ENCODE assay signal across 16 cellular contexts in genomic region chr7:34158311-34158710, GRCh38.
A peak's percentile ranks its signal among the peaks of the same experiment; 100 is the strongest.
DNase-seq lines count a peak whose midpoint lies in the region; ATAC-seq and TF ChIP-seq lines count a peak whose summit lies in the region.
"Had no signal": no experiment of that assay in that cellular context is flagged by ENCODE, and none has a peak within 500 bp of the region (broad histone marks: within the 10 kb centered on the region; RNA-seq: fewer than 3 reads in every experiment).

No MANE protein-coding gene starts in this region.

- H2BK15ac ChIP-seq in mesenchymal stem cell (ENCODE audit: low read depth, poor library complexity, severe bottlenecking) = no peak overlapping the region

- no peak for ATAC-seq in GM21367 (IDR thresholded peaks at IDR 0.05; ENCODE audit: unreplicated experiment)
- ATAC-seq in effector memory CD8-positive, alpha-beta T cell (replicated peaks) = no peak
- ATAC-seq: K562; stimulated activated effector memory CD8-positive, alpha-beta T cell treated with anti-CD3 and anti-CD28 coated beads, Interleukin-12 subunit alpha, Interleukin-12 subunit beta, amount 100 ng/mL, for 72 hours had no signal

- H3K9me3 ChIP-seq in mesenchymal stem cell (ENCODE audit: control insufficient read depth, low read length) (no peaks in the 10 kb centered on the region), tibial nerve (no peaks in the 10 kb centered on the region)
- H3K9me3 ChIP-seq: BLaER1, spleen had no signal

- peak; percentile 8 for DNase-seq in NCI-H2196 (lab: John Stamatoyannopoulos, UW; ENCODE audit: unreplicated experiment)
- DNase-seq in NCI-H2196 treated with DMSO at 0.1 percent for 48 hours (lab: John Stamatoyannopoulos, UW; ENCODE audit: unreplicated experiment) = no peak
- peak; percentile 35 for DNase-seq in fibroblast of pulmonary artery (ENCODE audit: low read depth)
- DNase-seq in mesenchymal stem cell = peak; percentile 32
- peak; percentile 30 to 45 for DNase-seq in tibial nerve (ENCODE audit: low spot score in 2 of 2)
- no peak for DNase-seq in effector memory CD8-positive, alpha-beta T cell
- DNase-seq in immature natural killer cell = no peak
- DNase-seq: activated effector memory CD4-positive, alpha-beta T cell treated with anti-CD3 and anti-CD28 coated beads, Interleukin-2, amount 50 U/mL, for 16 hours; amniotic stem cell; DMS153; NCI-H1092; spleen had no signal

- peak in 1 of 2 donors; percentile 65 for TF ChIP-seq EP300 in tibial nerve (IDR thresholded peaks at IDR 0.05)

- H3K9ac ChIP-seq in mesenchymal stem cell (ENCODE audit: low read length) = no peak overlapping the region
- H3K9ac ChIP-seq: BLaER1 had no signal

- TF ChIP-seq CTCF in fibroblast of pulmonary artery (IDR thresholded peaks at IDR 0.05; ENCODE audit: low read length, missing control alignments) (no peak), tibial nerve (IDR thresholded peaks at IDR 0.05) (no peak)

- no peak for TF ChIP-seq POLR2A in tibial nerve (IDR thresholded peaks at IDR 0.05)

- H3K23ac ChIP-seq in mesenchymal stem cell (ENCODE audit: low read length in 2 of 2) = no peak overlapping the region

- H2BK120ac ChIP-seq in mesenchymal stem cell (ENCODE audit: low read depth, low read length) = no peak overlapping the region

- H2BK5ac ChIP-seq in mesenchymal stem cell (ENCODE audit: low read depth, low read length, poor library complexity, severe bottlenecking) = no peak overlapping the region

- H3K27me3 ChIP-seq in mesenchymal stem cell (ENCODE audit: control insufficient read depth in 1 of 2, insufficient read depth in 1 of 2, low read length in 2 of 2) = no peaks in the 10 kb centered on the region
- no peaks in the 10 kb centered on the region for H3K27me3 ChIP-seq in tibial nerve
- H3K27me3 ChIP-seq: BLaER1, spleen had no signal

- H3K9me3 Mint-ChIP-seq in effector memory CD8-positive, alpha-beta T cell = peaks cover 0 to 2% of the 10 kb centered on the region in 2 donors
- H3K9me3 Mint-ChIP-seq in immature natural killer cell = peaks cover 0 to 4% (median 0%) of the 10 kb centered on the region in 6 donors
- H3K9me3 Mint-ChIP-seq: stimulated activated effector memory CD8-positive, alpha-beta T cell treated with anti-CD3 and anti-CD28 coated beads, Interleukin-12 subunit alpha, Interleukin-12 subunit beta, amount 100 ng/mL, for 72 hours had no signal

- no peaks in the 10 kb centered on the region for H3K36me3 Mint-ChIP-seq in effector memory CD8-positive, alpha-beta T cell (ENCODE audit: insufficient read depth)
- H3K36me3 Mint-ChIP-seq in immature natural killer cell = no peaks in the 10 kb centered on the region
- H3K36me3 Mint-ChIP-seq: stimulated activated effector memory CD8-positive, alpha-beta T cell treated with anti-CD3 and anti-CD28 coated beads, Interleukin-12 subunit alpha, Interleukin-12 subunit beta, amount 100 ng/mL, for 72 hours had no signal

- H3K4me3 Mint-ChIP-seq in effector memory CD8-positive, alpha-beta T cell = no peak overlapping the region
- no peak overlapping the region for H3K4me3 Mint-ChIP-seq in immature natural killer cell
- H3K4me3 Mint-ChIP-seq: stimulated activated effector memory CD8-positive, alpha-beta T cell treated with anti-CD3 and anti-CD28 coated beads, Interleukin-12 subunit alpha, Interleukin-12 subunit beta, amount 100 ng/mL, for 72 hours had no signal

- no peak overlapping the region for H4K91ac ChIP-seq in mesenchymal stem cell (ENCODE audit: low read length)

- no peaks in the 10 kb centered on the region for H3K27me3 Mint-ChIP-seq in effector memory CD8-positive, alpha-beta T cell
- H3K27me3 Mint-ChIP-seq in immature natural killer cell (ENCODE audit: low read depth in 3 of 3) = peaks cover 0 to 5% (median 2%) of the 10 kb centered on the region in 3 donors

- no peaks in the 10 kb centered on the region for H3K4me1 Mint-ChIP-seq in effector memory CD8-positive, alpha-beta T cell (ENCODE audit: low read depth in 2 of 2)
- H3K4me1 Mint-ChIP-seq in immature natural killer cell = no peaks in the 10 kb centered on the region
- H3K4me1 Mint-ChIP-seq: stimulated activated effector memory CD8-positive, alpha-beta T cell treated with anti-CD3 and anti-CD28 coated beads, Interleukin-12 subunit alpha, Interleukin-12 subunit beta, amount 100 ng/mL, for 72 hours had no signal

- H3K4me1 ChIP-seq in mesenchymal stem cell (ENCODE audit: control insufficient read depth, insufficient read depth, low read depth, low read length) (no peaks in the 10 kb centered on the region), tibial nerve (no peaks in the 10 kb centered on the region)
- H3K4me1 ChIP-seq: BLaER1, spleen had no signal

- no peak overlapping the region for H3K4me2 ChIP-seq in mesenchymal stem cell (ENCODE audit: low read length, poor library complexity, severe bottlenecking)
- H3K4me2 ChIP-seq: BLaER1 had no signal

- no peak overlapping the region for H2AFZ ChIP-seq in mesenchymal stem cell (ENCODE audit: low read depth, low read length)

- no peak overlapping the region for H3K27ac Mint-ChIP-seq in effector memory CD8-positive, alpha-beta T cell
- H3K27ac Mint-ChIP-seq in immature natural killer cell = no peak overlapping the region
- H3K27ac Mint-ChIP-seq: stimulated activated effector memory CD8-positive, alpha-beta T cell treated with anti-CD3 and anti-CD28 coated beads, Interleukin-12 subunit alpha, Interleukin-12 subunit beta, amount 100 ng/mL, for 72 hours had no signal

- H3K18ac ChIP-seq in mesenchymal stem cell (ENCODE audit: low read depth in 1 of 2, low read length in 2 of 2) = no peak overlapping the region

- no peaks in the 10 kb centered on the region for H3K79me1 ChIP-seq in mesenchymal stem cell (replicated peaks; ENCODE audit: low read length, poor library complexity, severe bottlenecking)

- H3K4me3 ChIP-seq in fibroblast of pulmonary artery (replicated peaks; ENCODE audit: low read depth, low read length) (no peak overlapping the region), mesenchymal stem cell (ENCODE audit: insufficient read depth in 1 of 2, low read depth in 1 of 2, low read length in 2 of 2) (no peak overlapping the region), tibial nerve (no peak overlapping the region)
- H3K4me3 ChIP-seq: BLaER1, K562, spleen had no signal

- no peak overlapping the region for H3K14ac ChIP-seq in mesenchymal stem cell (ENCODE audit: low read length in 2 of 2)

- H3K36me3 ChIP-seq in mesenchymal stem cell (ENCODE audit: control insufficient read depth in 1 of 2, insufficient read depth in 2 of 2, low read depth in 1 of 2, low read length in 2 of 2) (peaks cover 0 to 6% of the 10 kb centered on the region in 2 experiments), tibial nerve (no peaks in the 10 kb centered on the region)
- H3K36me3 ChIP-seq: BLaER1, spleen had no signal

- no peak overlapping the region for H3K27ac ChIP-seq in mesenchymal stem cell (ENCODE audit: low read length, poor library complexity, severe bottlenecking)
- no peak overlapping the region for H3K27ac ChIP-seq in tibial nerve
- H3K27ac ChIP-seq: BLaER1, spleen had no signal

- no peak overlapping the region for H4K8ac ChIP-seq in mesenchymal stem cell (ENCODE audit: low read length)

- 81% methylated on average over 5 of the region's 6 CpGs for WGBS in mesenchymal stem cell
- WGBS in tibial nerve, 2 donors = 72 to 80% methylated on average over 6 of the region's 6 CpGs

- H3K4ac ChIP-seq in mesenchymal stem cell (ENCODE audit: low read depth in 1 of 2, low read length in 2 of 2) = no peak overlapping the region

- H2BK12ac ChIP-seq in mesenchymal stem cell (ENCODE audit: low read length in 2 of 2) = no peak overlapping the region

- no peak overlapping the region for H2AK5ac ChIP-seq in mesenchymal stem cell (ENCODE audit: low read length, severe bottlenecking)

Comparison
In these comparisons a context has a peak if more than half of its experiments do, and no peak if none do; other contexts are left out.
1. DNase-seq: peak in NCI-H2196 (single experiment), fibroblast of pulmonary artery (single experiment), mesenchymal stem cell (single experiment) and tibial nerve (2 of 2); none in NCI-H2196 treated with DMSO at 0.1 percent for 48 hours (single experiment), effector memory CD8-positive, alpha-beta T cell (0 of 3) and immature natural killer cell (0 of 3).